15 cellular contexts compared by ENCODE assay signal in genomic region chr2:53442783-53443182, GRCh38.
DNase-seq lines count a peak whose midpoint lies in the region; ATAC-seq and TF ChIP-seq lines count a peak whose summit lies in the region.
"Had no signal": no experiment of that assay in that cellular context is flagged by ENCODE, and none has a peak within 500 bp of the region (broad histone marks: within the 10 kb centered on the region; RNA-seq: fewer than 3 reads in every experiment).

No MANE protein-coding gene starts in this region.

- ATAC-seq in GM18517 (IDR thresholded peaks at IDR 0.05; ENCODE audit: unreplicated experiment) (no peak), HG02973 (IDR thresholded peaks at IDR 0.05; ENCODE audit: unreplicated experiment) (no peak)
- ATAC-seq: stimulated activated effector memory CD8-positive, alpha-beta T cell treated with anti-CD3 and anti-CD28 coated beads, Interleukin-12 subunit alpha, Interleukin-12 subunit beta, amount 100 ng/mL, for 72 hours had no signal

- H3K79me2 ChIP-seq in OCI-LY1 (ENCODE audit: insufficient read depth, low read length), result no peaks in the 10 kb centered on the region

- H3K27me3 ChIP-seq in OCI-LY1 (ENCODE audit: insufficient read depth, low read length), result no peaks in the 10 kb centered on the region

- H3K4me1 Mint-ChIP-seq in endothelial cell (ENCODE audit: unreplicated experiment), result no peaks in the 10 kb centered on the region
- H3K4me1 Mint-ChIP-seq: activated naive CD8-positive, alpha-beta T cell treated with anti-CD3 and anti-CD28 coated beads for 36 hours; B cell; stimulated activated effector memory CD8-positive, alpha-beta T cell treated with anti-CD3 and anti-CD28 coated beads, Interleukin-12 subunit alpha, Interleukin-12 subunit beta, amount 100 ng/mL, for 72 hours had no signal

- no peaks in the 10 kb centered on the region for H3K36me3 ChIP-seq in OCI-LY1 (ENCODE audit: insufficient read depth, low read length)

- peak; percentile 27 for TF ChIP-seq CTCF in 22Rv1 (IDR thresholded peaks at IDR 0.05)
- peak; percentile 29 for TF ChIP-seq CTCF in OCI-LY1 (IDR thresholded peaks at IDR 0.05; ENCODE audit: low read length)
- TF ChIP-seq CTCF in endothelial cell (IDR thresholded peaks at IDR 0.05; ENCODE audit: unreplicated experiment), result no peak

- no peak overlapping the region for H3K9ac ChIP-seq in OCI-LY1 (ENCODE audit: low read length)

- no peaks in the 10 kb centered on the region for H3K9me3 Mint-ChIP-seq in endothelial cell (ENCODE audit: unreplicated experiment)
- H3K9me3 Mint-ChIP-seq: activated naive CD8-positive, alpha-beta T cell treated with anti-CD3 and anti-CD28 coated beads for 36 hours; stimulated activated effector memory CD8-positive, alpha-beta T cell treated with anti-CD3 and anti-CD28 coated beads, Interleukin-12 subunit alpha, Interleukin-12 subunit beta, amount 100 ng/mL, for 72 hours; T-helper 2 cell treated with Interferon-gamma antibody and Interleukin-4, amounts not matched to agents 5 μg/mL and 100 μg/mL, for 36 hours had no signal

- H3K27me3 Mint-ChIP-seq in endothelial cell (ENCODE audit: unreplicated experiment), result no peaks in the 10 kb centered on the region
- H3K27me3 Mint-ChIP-seq: B cell had no signal

- DNase-seq in ELR (ENCODE audit: low read depth), result peak; percentile 27
- peak; percentile 20 for DNase-seq in endothelial cell (ENCODE audit: low spot score)
- no peak for DNase-seq in UCSD-AML1 (lab: John Stamatoyannopoulos, UW; ENCODE audit: unreplicated experiment)
- no peak for DNase-seq in NCI-H187 (lab: John Stamatoyannopoulos, UW)
- DNase-seq: activated naive CD8-positive, alpha-beta T cell treated with anti-CD3 and anti-CD28 coated beads for 36 hours; cortex of kidney; GDM1; H7 had no signal

- H3K27ac ChIP-seq in 22Rv1 (no peak overlapping the region), OCI-LY1 (ENCODE audit: low read depth, low read length, poor library complexity, severe bottlenecking) (no peak overlapping the region)

- H3K9me2 ChIP-seq in OCI-LY1 (ENCODE audit: low read depth, low read length), result no peaks in the 10 kb centered on the region

- H4K20me1 ChIP-seq in OCI-LY1 (ENCODE audit: insufficient read depth, low read length), result no peaks in the 10 kb centered on the region

- H3K27ac Mint-ChIP-seq in endothelial cell (ENCODE audit: unreplicated experiment), result no peak overlapping the region
- H3K27ac Mint-ChIP-seq: activated naive CD8-positive, alpha-beta T cell treated with anti-CD3 and anti-CD28 coated beads for 36 hours; B cell; stimulated activated effector memory CD8-positive, alpha-beta T cell treated with anti-CD3 and anti-CD28 coated beads, Interleukin-12 subunit alpha, Interleukin-12 subunit beta, amount 100 ng/mL, for 72 hours; T-helper 2 cell treated with Interferon-gamma antibody and Interleukin-4, amounts not matched to agents 5 μg/mL and 100 μg/mL, for 36 hours had no signal

- H3K4me3 ChIP-seq in OCI-LY1 (ENCODE audit: low read depth, low read length, poor library complexity, severe bottlenecking), result no peak overlapping the region

- H3K4me2 ChIP-seq in OCI-LY1 (ENCODE audit: low read length), result no peak overlapping the region

- no peaks in the 10 kb centered on the region for H3K9me3 ChIP-seq in OCI-LY1 (ENCODE audit: low read length)

- no peaks in the 10 kb centered on the region for H3K36me3 Mint-ChIP-seq in endothelial cell (ENCODE audit: low read depth, unreplicated experiment)
- H3K36me3 Mint-ChIP-seq: activated naive CD8-positive, alpha-beta T cell treated with anti-CD3 and anti-CD28 coated beads for 36 hours; stimulated activated effector memory CD8-positive, alpha-beta T cell treated with anti-CD3 and anti-CD28 coated beads, Interleukin-12 subunit alpha, Interleukin-12 subunit beta, amount 100 ng/mL, for 72 hours had no signal

- no peaks in the 10 kb centered on the region for H3F3A ChIP-seq in OCI-LY1 (ENCODE audit: insufficient read depth, low read length)

- H3K4me3 Mint-ChIP-seq in endothelial cell (ENCODE audit: unreplicated experiment), result no peak overlapping the region
- H3K4me3 Mint-ChIP-seq: activated naive CD8-positive, alpha-beta T cell treated with anti-CD3 and anti-CD28 coated beads for 36 hours; B cell; stimulated activated effector memory CD8-positive, alpha-beta T cell treated with anti-CD3 and anti-CD28 coated beads, Interleukin-12 subunit alpha, Interleukin-12 subunit beta, amount 100 ng/mL, for 72 hours; T-helper 2 cell treated with Interferon-gamma antibody and Interleukin-4, amounts not matched to agents 5 μg/mL and 100 μg/mL, for 36 hours had no signal

- no peaks in the 10 kb centered on the region for H3K4me1 ChIP-seq in OCI-LY1 (ENCODE audit: insufficient read depth, low read length, severe bottlenecking)

- H2AFZ ChIP-seq in OCI-LY1 (ENCODE audit: low read length), result no peak overlapping the region

Comparison
In these comparisons a context has a peak if more than half of its experiments do, and no peak if none do; other contexts are left out.
1. DNase-seq: peak in ELR (single experiment) and endothelial cell (single experiment); none in UCSD-AML1 (single experiment) and NCI-H187 (0 of 2).